Comparison of ENCODE assay signal across 27 cellular contexts in the genomic region with DNA sequence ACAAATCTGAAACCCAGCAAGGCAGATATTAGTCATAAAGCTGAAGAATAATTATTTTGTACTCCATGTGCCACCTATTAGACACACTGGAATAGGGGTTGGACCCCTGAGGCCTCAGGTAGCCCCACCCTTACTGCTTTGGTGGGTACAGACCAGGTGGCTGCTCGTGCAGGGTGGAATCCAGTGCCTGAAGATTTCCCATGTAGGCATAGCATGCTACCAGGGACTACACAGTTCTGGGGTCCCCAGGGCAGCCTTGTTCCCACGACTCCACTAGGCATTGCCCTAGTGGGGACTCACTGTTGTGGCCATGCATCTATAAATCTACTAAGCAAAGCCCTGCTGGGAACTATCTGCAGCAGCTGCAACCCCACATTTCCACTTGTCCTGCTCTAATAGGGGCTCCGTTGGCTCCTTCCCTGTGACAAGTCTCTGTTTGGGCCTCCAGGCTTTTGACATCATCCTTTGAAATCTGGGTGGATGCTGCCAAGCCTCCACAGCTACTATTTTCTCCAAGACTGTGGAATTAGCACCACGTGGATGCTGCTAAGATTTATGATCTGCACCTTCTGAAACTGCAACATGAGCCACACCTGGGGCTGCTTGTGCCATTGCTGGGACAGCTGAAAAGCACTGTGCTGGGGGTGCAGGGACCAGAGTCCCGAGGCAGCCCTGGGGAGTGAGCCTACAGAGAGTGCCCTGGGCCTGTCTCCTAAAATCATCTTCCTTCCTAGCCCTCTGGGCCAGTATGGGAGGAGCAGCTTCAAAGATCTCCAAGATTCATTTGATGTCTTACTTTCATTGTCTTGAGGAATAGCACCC.
"Had no signal": no experiment of that assay in that cellular context is flagged by ENCODE, and none has a peak within 500 bp of the region (broad histone marks: within the 10 kb centered on the region; RNA-seq: fewer than 3 reads in every experiment).

No MANE protein-coding gene starts in this region.

- H3K9me3 ChIP-seq: breast epithelium, pancreas, psoas muscle, upper lobe of left lung had no signal

- DNase-seq: activated CD4-positive, alpha-beta memory T cell treated with anti-CD3 and anti-CD28 coated beads, Interleukin-2, amount 10 ng/mL, durations not matched to agents 7 days and 5 days; activated CD4-positive, alpha-beta T cell treated with anti-CD3 and anti-CD28 coated beads for 1 hour; activated CD4-positive, alpha-beta T cell treated with anti-CD3 and anti-CD28 coated beads, Interleukin-2, amount 10 ng/mL, durations not matched to agents 7 days and 5 days; activated gamma-delta T cell treated with Interleukin-2 at 50 U/mL for 16 hours; activated naive CD8-positive, alpha-beta T cell treated with anti-CD3 and anti-CD28 coated beads, Interleukin-2, amount 50 U/mL, for 24 hours; activated T-cell treated with anti-CD3 and anti-CD28 coated beads, Interleukin-2, amount 50 U/mL, for 4 hours; amygdala; dermis blood vessel endothelial cell; effector CD4-positive, alpha-beta T cell; head of caudate nucleus; hypothalamus; immature natural killer cell; kidney; midbrain; naive thymus-derived CD4-positive, alpha-beta T cell; nucleus accumbens; psoas muscle; stimulated activated naive CD8-positive, alpha-beta T cell treated with anti-CD3 and anti-CD28 coated beads, Interleukin-15, Interleukin-2, amounts not matched to agents 100 U/mL and 50 U/mL, for 24 hours; T-helper 2 cell; upper lobe of left lung had no signal

- H3K4me1 ChIP-seq: breast epithelium, pancreas, psoas muscle, upper lobe of left lung had no signal

- H3K9me3 Mint-ChIP-seq: activated CD4-positive, alpha-beta memory T cell treated with anti-CD3 and anti-CD28 coated beads, Interleukin-2, amount 10 ng/mL, durations not matched to agents 7 days and 5 days; activated CD4-positive, alpha-beta T cell treated with anti-CD3 and anti-CD28 coated beads, Interleukin-2, amount 10 ng/mL, durations not matched to agents 7 days and 5 days; activated naive CD4-positive, alpha-beta T cell treated with anti-CD3 and anti-CD28 coated beads, Interleukin-2, amount 50 U/mL, for 24 hours; activated naive CD8-positive, alpha-beta T cell treated with anti-CD3 and anti-CD28 coated beads, Interleukin-2, amount 50 U/mL, for 24 hours; activated T-cell treated with anti-CD3 and anti-CD28 coated beads, Interleukin-2, amount 50 U/mL, for 4 hours; activated T-helper 17 cell treated with anti-CD3 and anti-CD28 coated beads, Interleukin-2, amount 50 U/mL, for 72 hours; central memory CD8-positive, alpha-beta T cell; naive thymus-derived CD4-positive, alpha-beta T cell; WTC11 had no signal

- H3K27ac ChIP-seq: breast epithelium, pancreas, psoas muscle, upper lobe of left lung had no signal

- H3K36me3 ChIP-seq: breast epithelium, pancreas, upper lobe of left lung had no signal

- H3K4me1 Mint-ChIP-seq: activated CD4-positive, alpha-beta memory T cell treated with anti-CD3 and anti-CD28 coated beads, Interleukin-2, amount 10 ng/mL, durations not matched to agents 7 days and 5 days; activated CD4-positive, alpha-beta T cell treated with anti-CD3 and anti-CD28 coated beads, Interleukin-2, amount 10 ng/mL, durations not matched to agents 7 days and 5 days; activated naive CD4-positive, alpha-beta T cell treated with anti-CD3 and anti-CD28 coated beads, Interleukin-2, amount 50 U/mL, for 24 hours; activated naive CD8-positive, alpha-beta T cell treated with anti-CD3 and anti-CD28 coated beads, Interleukin-2, amount 50 U/mL, for 24 hours; activated T-helper 17 cell treated with anti-CD3 and anti-CD28 coated beads, Interleukin-2, amount 50 U/mL, for 72 hours; central memory CD8-positive, alpha-beta T cell; immature natural killer cell; naive thymus-derived CD4-positive, alpha-beta T cell; WTC11 had no signal

- H3K36me3 Mint-ChIP-seq: activated naive CD4-positive, alpha-beta T cell treated with anti-CD3 and anti-CD28 coated beads, Interleukin-2, amount 50 U/mL, for 24 hours; immature natural killer cell; naive thymus-derived CD4-positive, alpha-beta T cell; WTC11 had no signal

- H3K27me3 ChIP-seq: breast epithelium, pancreas, upper lobe of left lung had no signal

- FAIRE-seq: colon, kidney, pancreas had no signal

- H3K4me3 Mint-ChIP-seq: activated CD4-positive, alpha-beta memory T cell treated with anti-CD3 and anti-CD28 coated beads, Interleukin-2, amount 10 ng/mL, durations not matched to agents 7 days and 5 days; activated CD4-positive, alpha-beta T cell treated with anti-CD3 and anti-CD28 coated beads, Interleukin-2, amount 10 ng/mL, durations not matched to agents 7 days and 5 days; activated naive CD4-positive, alpha-beta T cell treated with anti-CD3 and anti-CD28 coated beads, Interleukin-2, amount 50 U/mL, for 24 hours; activated naive CD8-positive, alpha-beta T cell treated with anti-CD3 and anti-CD28 coated beads, Interleukin-2, amount 50 U/mL, for 24 hours; activated T-cell treated with anti-CD3 and anti-CD28 coated beads, Interleukin-2, amount 50 U/mL, for 4 hours; activated T-helper 17 cell treated with anti-CD3 and anti-CD28 coated beads, Interleukin-2, amount 50 U/mL, for 72 hours; central memory CD8-positive, alpha-beta T cell; immature natural killer cell; naive thymus-derived CD4-positive, alpha-beta T cell; WTC11 had no signal

- H3K4me3 ChIP-seq: breast epithelium, pancreas, psoas muscle, upper lobe of left lung had no signal

- ATAC-seq: activated naive CD8-positive, alpha-beta T cell treated with anti-CD3 and anti-CD28 coated beads, Interleukin-2, amount 50 U/mL, for 24 hours; activated T-cell treated with anti-CD3 and anti-CD28 coated beads, Interleukin-2, amount 50 U/mL, for 4 hours; activated T-helper 17 cell treated with anti-CD3 and anti-CD28 coated beads, Interleukin-2, amount 50 U/mL, for 72 hours; naive thymus-derived CD4-positive, alpha-beta T cell; psoas muscle; stimulated activated naive CD8-positive, alpha-beta T cell treated with anti-CD3 and anti-CD28 coated beads, Interleukin-15, Interleukin-2, amounts not matched to agents 100 U/mL and 50 U/mL, for 24 hours; WTC11 had no signal

- H3K27ac Mint-ChIP-seq: activated CD4-positive, alpha-beta memory T cell treated with anti-CD3 and anti-CD28 coated beads, Interleukin-2, amount 10 ng/mL, durations not matched to agents 7 days and 5 days; activated CD4-positive, alpha-beta T cell treated with anti-CD3 and anti-CD28 coated beads, Interleukin-2, amount 10 ng/mL, durations not matched to agents 7 days and 5 days; activated naive CD4-positive, alpha-beta T cell treated with anti-CD3 and anti-CD28 coated beads, Interleukin-2, amount 50 U/mL, for 24 hours; activated naive CD8-positive, alpha-beta T cell treated with anti-CD3 and anti-CD28 coated beads, Interleukin-2, amount 50 U/mL, for 24 hours; activated T-helper 17 cell treated with anti-CD3 and anti-CD28 coated beads, Interleukin-2, amount 50 U/mL, for 72 hours; immature natural killer cell; naive thymus-derived CD4-positive, alpha-beta T cell; WTC11 had no signal
